In the genomic region with DNA sequence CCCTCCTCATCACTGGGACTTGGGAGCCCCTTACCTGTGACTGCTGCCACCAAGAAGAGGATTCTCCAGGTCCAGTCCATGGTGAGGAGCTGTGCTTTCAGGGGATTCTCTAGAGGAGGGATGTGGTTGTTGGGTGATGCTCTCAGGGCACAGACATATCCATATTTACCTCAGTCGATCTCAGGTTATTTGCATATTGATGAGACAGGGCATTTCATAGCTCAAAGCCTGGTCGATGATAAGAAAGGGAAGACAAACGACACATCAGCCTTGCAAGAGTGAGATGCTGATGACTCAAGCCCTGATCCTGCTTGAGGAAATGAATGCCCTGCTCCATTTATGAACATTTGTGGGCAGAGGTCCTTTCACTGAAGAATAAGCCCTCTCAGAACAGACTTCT, we compare ENCODE assay signal across 19 cellular contexts.
DNase-seq lines count a peak whose midpoint lies in the region; ATAC-seq and TF ChIP-seq lines count a peak whose summit lies in the region.
"Had no signal": no experiment of that assay in that cellular context is flagged by ENCODE, and none has a peak within 500 bp of the region (broad histone marks: within the 10 kb centered on the region; RNA-seq: fewer than 3 reads in every experiment).

No MANE protein-coding gene starts in this region.

- CTCF ChIA-PET in activated CD4-positive, alpha-beta memory T cell treated with anti-CD3 and anti-CD28 coated beads for 36 hours (lab: Charles Lee): interaction anchor here (0.6 to 5.7 kb wide), 20 partner anchors 8 to 366 kb away, joined by 3 to 48 read pairs (median 5); no protein-coding TSS in a partner anchor

- DNase-seq in stimulated activated CD4-positive, alpha-beta T cell treated with anti-CD3 and anti-CD28 coated beads, Interleukin-4, amount 100 ng/mL, for 24 hours: peak; percentile 34
- no peak for DNase-seq in stimulated activated CD4-positive, alpha-beta T cell treated with anti-CD3 and anti-CD28 coated beads, Interleukin-2, amount 100 ng/mL, for 48 hours
- DNase-seq in activated CD4-positive, alpha-beta memory T cell treated with anti-CD3 and anti-CD28 coated beads for 36 hours: peak; percentile 53
- DNase-seq in esophagus muscularis mucosa (ENCODE audit: extremely low spot score): peak; percentile 68
- DNase-seq in Right ventricle myocardium superior: no peak
- DNase-seq in NCI-H345 (lab: John Stamatoyannopoulos, UW): no peak
- DNase-seq: AML-193, DMS 273 treated with DMSO at 0.1 percent for 48 hours, islet precursor cell, mammary epithelial cell, NCI-H1105 treated with DMSO at 0.1 percent for 48 hours, NCI-H526 treated with DMSO at 0.1 percent for 48 hours, sigmoid colon had no signal

- no peak overlapping the region for H3K27ac ChIP-seq in esophagus muscularis mucosa (replicated peaks in 1 of 4)
- H3K27ac ChIP-seq: hepatocyte, parathyroid adenoma, sigmoid colon, suprapubic skin had no signal

- H3K4me3 Mint-ChIP-seq in activated CD4-positive, alpha-beta memory T cell treated with anti-CD3 and anti-CD28 coated beads for 36 hours: no peak overlapping the region
- H3K4me3 Mint-ChIP-seq: WTC11 had no signal

- 70% methylated on average over 3 of the region's 3 CpGs for WGBS in esophagus muscularis mucosa

- no peak for TF ChIP-seq POLR2A in esophagus muscularis mucosa (IDR thresholded peaks at IDR 0.05; ENCODE audit: low read depth)

- H3K36me3 Mint-ChIP-seq in activated CD4-positive, alpha-beta memory T cell treated with anti-CD3 and anti-CD28 coated beads for 36 hours: no peaks in the 10 kb centered on the region

- no peak overlapping the region for H3K4me3 ChIP-seq in esophagus muscularis mucosa
- H3K4me3 ChIP-seq: hepatocyte, sigmoid colon, suprapubic skin had no signal

- H3K9me3 ChIP-seq in esophagus muscularis mucosa: no peaks in the 10 kb centered on the region
- H3K9me3 ChIP-seq: sigmoid colon, suprapubic skin had no signal

- H3K27ac Mint-ChIP-seq in activated CD4-positive, alpha-beta memory T cell treated with anti-CD3 and anti-CD28 coated beads for 36 hours: peak overlapping the region; percentile 78
- H3K27ac Mint-ChIP-seq: WTC11 had no signal

- peaks cover 67% of the 10 kb centered on the region for H3K4me1 Mint-ChIP-seq in activated CD4-positive, alpha-beta memory T cell treated with anti-CD3 and anti-CD28 coated beads for 36 hours (ENCODE audit: low read depth)
- H3K4me1 Mint-ChIP-seq: WTC11 had no signal

- ATAC-seq in Right ventricle myocardium superior (ENCODE audit: poor library complexity) (no peak), GM19463 (IDR thresholded peaks at IDR 0.05; ENCODE audit: unreplicated experiment) (no peak)
- ATAC-seq: Right ventricle myocardium inferior, WTC11 had no signal

- H3K27me3 Mint-ChIP-seq in activated CD4-positive, alpha-beta memory T cell treated with anti-CD3 and anti-CD28 coated beads for 36 hours: no peaks in the 10 kb centered on the region

- TF ChIP-seq EP300 in esophagus muscularis mucosa (IDR thresholded peaks at IDR 0.05): no peak

- H3K36me3 ChIP-seq in esophagus muscularis mucosa: no peaks in the 10 kb centered on the region
- H3K36me3 ChIP-seq: sigmoid colon, suprapubic skin had no signal

- intact Hi-C loops in activated CD4-positive, alpha-beta memory T cell treated with anti-CD3 and anti-CD28 coated beads for 36 hours (cut with micrococcal nuclease): loop anchor here (1.0 to 5.0 kb wide), 3 partner anchors 18 to 112 kb away; no protein-coding TSS in a partner anchor
- intact Hi-C loops in esophagus muscularis mucosa (cut with DNase I) (no loop called here), Right ventricle myocardium superior (cut with DNase I) (no loop called here)

- H3K27me3 ChIP-seq in esophagus muscularis mucosa: peaks cover 0 to 16% (median 0%) of the 10 kb centered on the region in 4 donors
- H3K27me3 ChIP-seq: hepatocyte, suprapubic skin had no signal

- no peak for TF ChIP-seq CTCF in esophagus muscularis mucosa (IDR thresholded peaks at IDR 0.05)

- POLR2A ChIA-PET in activated CD4-positive, alpha-beta memory T cell treated with anti-CD3 and anti-CD28 coated beads for 36 hours (lab: Charles Lee): interaction anchor here (0.9 to 1.8 kb wide), 4 partner anchors 18 to 133 kb away, joined by 3 to 13 read pairs (median 7); no protein-coding TSS in a partner anchor

- no peaks in the 10 kb centered on the region for H3K9me3 Mint-ChIP-seq in activated CD4-positive, alpha-beta memory T cell treated with anti-CD3 and anti-CD28 coated beads for 36 hours

- H3K4me1 ChIP-seq in esophagus muscularis mucosa: no peaks in the 10 kb centered on the region
- H3K4me1 ChIP-seq: parathyroid adenoma, sigmoid colon, suprapubic skin had no signal

Comparison
In these comparisons a context has a peak if more than half of its experiments do, and no peak if none do; other contexts are left out.
1. DNase-seq: peak in stimulated activated CD4-positive, alpha-beta T cell treated with anti-CD3 and anti-CD28 coated beads, Interleukin-4, amount 100 ng/mL, for 24 hours (single experiment), activated CD4-positive, alpha-beta memory T cell treated with anti-CD3 and anti-CD28 coated beads for 36 hours (single experiment) and esophagus muscularis mucosa (single experiment); none in stimulated activated CD4-positive, alpha-beta T cell treated with anti-CD3 and anti-CD28 coated beads, Interleukin-2, amount 100 ng/mL, for 48 hours (0 of 2), Right ventricle myocardium superior (single experiment) and NCI-H345 (single experiment).